ENCODE assay signal across 19 cellular contexts in the genomic region with DNA sequence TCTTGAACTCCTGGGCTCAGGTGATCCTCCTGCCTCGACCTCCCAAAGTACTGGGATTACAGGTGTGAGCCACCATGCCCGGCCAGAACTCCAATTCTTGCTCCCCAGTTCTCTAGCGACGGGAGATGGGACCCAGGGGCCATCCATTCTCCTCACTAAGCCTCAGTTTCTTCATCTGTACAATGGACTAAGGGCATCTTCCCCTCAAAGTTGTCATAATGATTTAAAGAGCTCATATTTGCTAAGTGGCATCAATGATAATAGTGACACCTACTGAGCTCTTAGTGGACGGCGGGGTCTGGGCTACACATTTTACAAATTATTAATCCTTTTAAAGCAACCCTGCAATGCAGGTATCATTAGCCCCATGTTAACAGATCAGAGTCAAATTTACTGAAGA. TPM values are rescaled to one million over a fixed set of nuclear protein-coding genes. Genes with fewer than 3 reads are reported as not detected.
DNase-seq lines count a peak whose midpoint lies in the region; ATAC-seq and TF ChIP-seq lines count a peak whose summit lies in the region.
"Had no signal": no experiment of that assay in that cellular context is flagged by ENCODE, and none has a peak within 500 bp of the region (broad histone marks: within the 10 kb centered on the region; RNA-seq: fewer than 3 reads in every experiment).

No MANE protein-coding gene starts in this region.

- H3K9me2 ChIP-seq in Loucy (replicated peaks; ENCODE audit: low read depth, low read length): no peaks in the 10 kb centered on the region

- no peak overlapping the region for H3K27ac ChIP-seq in CD4-positive, CD25-positive, alpha-beta regulatory T cell (ENCODE audit: insufficient read depth, low read length, poor library complexity, severe bottlenecking)
- H3K27ac ChIP-seq in brain microvascular endothelial cell (no peak overlapping the region), spleen (no peak overlapping the region)
- H3K27ac ChIP-seq: BLaER1 had no signal

- H3K27ac Mint-ChIP-seq in CD4-positive, CD25-positive, alpha-beta regulatory T cell: peak overlapping the region in 2 of 3 donors; percentile 5 to 47
- no peak overlapping the region for H3K27ac Mint-ChIP-seq in activated naive CD8-positive, alpha-beta T cell treated with anti-CD3 and anti-CD28 coated beads, Interleukin-2, amount 50 U/mL, for 24 hours
- H3K27ac Mint-ChIP-seq: CD4-positive, alpha-beta T cell; IgD-negative memory B cell had no signal

- H3K9ac ChIP-seq in Loucy (ENCODE audit: low read depth, low read length, poor library complexity, severe bottlenecking): no peak overlapping the region
- H3K9ac ChIP-seq: BLaER1 had no signal

- peaks cover 0 to 5% (median 4%) of the 10 kb centered on the region in 4 donors for H3K4me1 Mint-ChIP-seq in CD4-positive, CD25-positive, alpha-beta regulatory T cell
- H3K4me1 Mint-ChIP-seq in activated naive CD8-positive, alpha-beta T cell treated with anti-CD3 and anti-CD28 coated beads, Interleukin-2, amount 50 U/mL, for 24 hours: peaks cover 2% of the 10 kb centered on the region

- H3K4me2 ChIP-seq in Loucy (ENCODE audit: low read depth, low read length, poor library complexity, severe bottlenecking): no peak overlapping the region
- H3K4me2 ChIP-seq: BLaER1 had no signal

- no peak overlapping the region for H3K4me3 Mint-ChIP-seq in CD4-positive, CD25-positive, alpha-beta regulatory T cell
- no peak overlapping the region for H3K4me3 Mint-ChIP-seq in activated naive CD8-positive, alpha-beta T cell treated with anti-CD3 and anti-CD28 coated beads, Interleukin-2, amount 50 U/mL, for 24 hours
- H3K4me3 Mint-ChIP-seq: CD4-positive, alpha-beta T cell; IgD-negative memory B cell had no signal

- H3K27me3 Mint-ChIP-seq in CD4-positive, CD25-positive, alpha-beta regulatory T cell: no peaks in the 10 kb centered on the region
- H3K27me3 Mint-ChIP-seq in activated naive CD8-positive, alpha-beta T cell treated with anti-CD3 and anti-CD28 coated beads, Interleukin-2, amount 50 U/mL, for 24 hours: no peaks in the 10 kb centered on the region
- H3K27me3 Mint-ChIP-seq: CD4-positive, alpha-beta T cell; IgD-negative memory B cell had no signal

- peaks cover 4% of the 10 kb centered on the region for H3K36me3 ChIP-seq in CD4-positive, CD25-positive, alpha-beta regulatory T cell (ENCODE audit: control insufficient read depth, insufficient read depth, low read length)
- H3K36me3 ChIP-seq in Loucy (ENCODE audit: insufficient read depth, low read length) (no peaks in the 10 kb centered on the region), brain microvascular endothelial cell (replicated peaks) (peaks cover 11% of the 10 kb centered on the region), spleen (peaks cover 0 to 98% (median 48%) of the 10 kb centered on the region in 6 donors)

- H3K4me3 ChIP-seq in CD4-positive, CD25-positive, alpha-beta regulatory T cell (ENCODE audit: low read depth, low read length): no peak overlapping the region
- no peak overlapping the region for H3K4me3 ChIP-seq in Loucy (ENCODE audit: low read length, poor library complexity, severe bottlenecking)
- H3K4me3 ChIP-seq in brain microvascular endothelial cell (ENCODE audit: low read depth, low read length): no peak overlapping the region
- H3K4me3 ChIP-seq in spleen: no peak overlapping the region
- H3K4me3 ChIP-seq: BLaER1 had no signal

- no peaks in the 10 kb centered on the region for H3K79me2 ChIP-seq in Loucy (ENCODE audit: insufficient read depth, low read length)

- H2AFZ ChIP-seq in Loucy (ENCODE audit: low read length): no peak overlapping the region

- H3F3A ChIP-seq in Loucy (ENCODE audit: low read depth): no peaks in the 10 kb centered on the region

- WGBS in spleen, 5 donors: 87 to 100% (median 89%) methylated on average over 3 to 6 of the region's 6 CpGs

- no peak for ATAC-seq in CD4-positive, CD25-positive, alpha-beta regulatory T cell (ENCODE audit: low read depth in 2 of 2)
- ATAC-seq in activated naive CD8-positive, alpha-beta T cell treated with anti-CD3 and anti-CD28 coated beads, Interleukin-2, amount 50 U/mL, for 24 hours: no peak
- no peak for ATAC-seq in GM18870 (IDR thresholded peaks at IDR 0.05; ENCODE audit: unreplicated experiment)
- ATAC-seq: Panc1 had no signal

- no peak for TF ChIP-seq POLR2A in spleen (IDR thresholded peaks at IDR 0.05)

- peaks cover 18% of the 10 kb centered on the region for H3K36me3 Mint-ChIP-seq in CD4-positive, CD25-positive, alpha-beta regulatory T cell
- H3K36me3 Mint-ChIP-seq in activated naive CD8-positive, alpha-beta T cell treated with anti-CD3 and anti-CD28 coated beads, Interleukin-2, amount 50 U/mL, for 24 hours (ENCODE audit: low read depth): peaks cover 6% of the 10 kb centered on the region

- in situ Hi-C loops in brain microvascular endothelial cell (cut with HindIII; ENCODE audit: low pct_ligation_motif_present, low sequenced_read_pairs): no loop called here

- intact Hi-C loops in spleen (cut with DNase I; ENCODE audit: low total_unique reads): no loop called here

- no peaks in the 10 kb centered on the region for H4K20me1 ChIP-seq in Loucy (ENCODE audit: insufficient read depth, low read length, poor library complexity, severe bottlenecking)

- H3K9me3 Mint-ChIP-seq in CD4-positive, CD25-positive, alpha-beta regulatory T cell: no peaks in the 10 kb centered on the region
- H3K9me3 Mint-ChIP-seq in activated naive CD8-positive, alpha-beta T cell treated with anti-CD3 and anti-CD28 coated beads, Interleukin-2, amount 50 U/mL, for 24 hours: no peaks in the 10 kb centered on the region
- H3K9me3 Mint-ChIP-seq: CD4-positive, alpha-beta T cell; IgD-negative memory B cell had no signal

- TF ChIP-seq CTCF in Loucy (conservative IDR thresholded peaks at IDR 0.05; ENCODE audit: low read length) (peak; percentile 38), brain microvascular endothelial cell (IDR thresholded peaks at IDR 0.05; ENCODE audit: low read depth, low read length, missing control alignments) (peak; percentile 3), spleen (IDR thresholded peaks at IDR 0.05 in 8 of 11, conservative IDR thresholded peaks at IDR 0.05 in 3 of 11) (no peak)

- no peak for DNase-seq in CD4-positive, CD25-positive, alpha-beta regulatory T cell
- no peak for DNase-seq in brain microvascular endothelial cell
- peak; percentile 14 for DNase-seq in spleen
- no peak for DNase-seq in activated naive CD8-positive, alpha-beta T cell treated with anti-CD3 and anti-CD28 coated beads, Interleukin-2, amount 50 U/mL, for 24 hours
- DNase-seq in activated naive CD4-positive, alpha-beta T cell (lab: John Stamatoyannopoulos, UW): no peak
- DNase-seq: CD4-positive, alpha-beta T cell; DMS53; HCEC 1CT; NCI-H1105 treated with DMSO at 0.1 percent for 48 hours; NCI-H146; NCI-H1930; NCI-H2107; NCI-H526 treated with DMSO at 0.1 percent for 48 hours; SHP77 treated with DMSO at 0.1 percent for 48 hours had no signal

- no peaks in the 10 kb centered on the region for H3K27me3 ChIP-seq in CD4-positive, CD25-positive, alpha-beta regulatory T cell (ENCODE audit: control insufficient read depth, insufficient read depth, low read length)
- H3K27me3 ChIP-seq in Loucy (ENCODE audit: insufficient read depth, low read length, poor library complexity, severe bottlenecking) (no peaks in the 10 kb centered on the region), brain microvascular endothelial cell (replicated peaks) (no peaks in the 10 kb centered on the region), spleen (replicated peaks in 1 of 7) (no peaks in the 10 kb centered on the region)
- H3K27me3 ChIP-seq: BLaER1 had no signal

- H3K4me1 ChIP-seq in CD4-positive, CD25-positive, alpha-beta regulatory T cell (ENCODE audit: control insufficient read depth, insufficient read depth, low read length, poor library complexity, severe bottlenecking): no peaks in the 10 kb centered on the region
- H3K4me1 ChIP-seq in Loucy (ENCODE audit: insufficient read depth, low read length, poor library complexity, severe bottlenecking): no peaks in the 10 kb centered on the region
- H3K4me1 ChIP-seq in spleen: peaks cover 0 to 10% (median 0%) of the 10 kb centered on the region in 6 donors

- no peaks in the 10 kb centered on the region for H3K9me3 ChIP-seq in CD4-positive, CD25-positive, alpha-beta regulatory T cell (ENCODE audit: control insufficient read depth in 2 of 2, low read length in 2 of 2)
- H3K9me3 ChIP-seq in Loucy (ENCODE audit: insufficient read depth, low read depth, low read length) (no peaks in the 10 kb centered on the region), spleen (no peaks in the 10 kb centered on the region)
- H3K9me3 ChIP-seq: BLaER1 had no signal

RNA-seq across cellular contexts. Expression of gene KIAA0930, which starts 34.5 kb away (rescaled TPM):
- 21.3 TPM for total RNA-seq in CD4-positive, CD25-positive, alpha-beta regulatory T cell
- polyA plus RNA-seq in CD4-positive, CD25-positive, alpha-beta regulatory T cell: 1 to 10 TPM in 2 of 4 donors, under 1 TPM in 2; 0.70 to 2.4 (median 1.4) TPM
- total RNA-seq in spleen: 10 to 100 TPM; 35.5 to 93.1 (median 73.7) TPM
- polyA plus RNA-seq in spleen: 10 to 100 TPM; 32.6 to 61.5 (median 46.6) TPM

RNA-seq across cellular contexts. Expression of gene NUP50, which starts 42.5 kb away (rescaled TPM):
- total RNA-seq in CD4-positive, CD25-positive, alpha-beta regulatory T cell: 98.8 TPM
- 10 to 100 TPM; 52.0 to 70.1 (median 65.2) TPM for polyA plus RNA-seq in CD4-positive, CD25-positive, alpha-beta regulatory T cell
- total RNA-seq in spleen: 100 to 1,000 TPM in 2 of 7 donors, 10 to 100 TPM in 5; 85.9 to 109 (median 98.5) TPM
- polyA plus RNA-seq in spleen: 10 to 100 TPM; 16.2 to 26.4 (median 17.5) TPM

Comparison
In these comparisons a context has a peak if more than half of its experiments do, and no peak if none do; other contexts are left out.
1. CTCF ChIP-seq: peak in Loucy (single experiment) and brain microvascular endothelial cell (single experiment); none in spleen (0 of 11).